In genomic region chr7:1188720-1189294, GRCh38 we compare ENCODE assay signal across 24 cellular contexts. TPM values are rescaled to one million over a fixed set of nuclear protein-coding genes. Genes with fewer than 3 reads are reported as not detected.
DNase-seq lines count a peak whose midpoint lies in the region; ATAC-seq and TF ChIP-seq lines count a peak whose summit lies in the region.
"Had no signal": no experiment of that assay in that cellular context is flagged by ENCODE, and none has a peak within 500 bp of the region (broad histone marks: within the 10 kb centered on the region; RNA-seq: fewer than 3 reads in every experiment).

No MANE protein-coding gene starts in this region.

- CTCF ChIA-PET in activated CD8-positive, alpha-beta T cell treated with anti-CD3 and anti-CD28 coated beads, Interleukin-2, amount 10 ng/mL, durations not matched to agents 7 days and 5 days (lab: Charles Lee) = interaction anchor here (0.7 to 2.8 kb wide), 3 partner anchors 12 to 244 kb away, joined by 3 to 16 read pairs (median 3); no protein-coding TSS in a partner anchor
- CTCF ChIA-PET in activated CD8-positive, alpha-beta T cell treated with anti-CD3 and anti-CD28 coated beads for 36 hours (lab: Charles Lee) = interaction anchor here (1.1 to 6.3 kb wide), 2 partner anchors 13 to 123 kb away, joined by 3 to 29 read pairs; no protein-coding TSS in a partner anchor
- CTCF ChIA-PET in Caco-2 (lab: Charles Lee) = interaction anchor here (0.5 kb wide), 1 partner anchor 74 kb away, joined by 5 read pairs; no protein-coding TSS in a partner anchor

- peaks cover 3% of the 10 kb centered on the region for H3K9me3 Mint-ChIP-seq in activated CD8-positive, alpha-beta T cell treated with anti-CD3 and anti-CD28 coated beads, Interleukin-2, amount 10 ng/mL, durations not matched to agents 7 days and 5 days (ENCODE audit: insufficient read depth)
- no peaks in the 10 kb centered on the region for H3K9me3 Mint-ChIP-seq in activated CD8-positive, alpha-beta T cell treated with anti-CD3 and anti-CD28 coated beads for 36 hours
- H3K9me3 Mint-ChIP-seq in CD4-positive, CD25-positive, alpha-beta regulatory T cell = no peaks in the 10 kb centered on the region
- H3K9me3 Mint-ChIP-seq in activated T-helper 17 cell treated with anti-CD3 and anti-CD28 coated beads, Interleukin-2, amount 50 U/mL, for 72 hours = peaks cover 4% of the 10 kb centered on the region
- H3K9me3 Mint-ChIP-seq in stimulated activated effector memory CD8-positive, alpha-beta T cell treated with anti-CD3 and anti-CD28 coated beads, Interleukin-12 subunit alpha, Interleukin-12 subunit beta, amount 100 ng/mL, for 72 hours = peaks cover 4% of the 10 kb centered on the region
- H3K9me3 Mint-ChIP-seq in Caco-2 (ENCODE audit: unreplicated experiment) (peaks cover 25% of the 10 kb centered on the region), osteocyte (ENCODE audit: unreplicated experiment) (no peaks in the 10 kb centered on the region)
- H3K9me3 Mint-ChIP-seq: CD8-positive, alpha-beta memory T cell had no signal

- H3K36me3 Mint-ChIP-seq in activated CD8-positive, alpha-beta T cell treated with anti-CD3 and anti-CD28 coated beads, Interleukin-2, amount 10 ng/mL, durations not matched to agents 7 days and 5 days (ENCODE audit: low read depth) = peaks cover 10% of the 10 kb centered on the region
- no peaks in the 10 kb centered on the region for H3K36me3 Mint-ChIP-seq in activated CD8-positive, alpha-beta T cell treated with anti-CD3 and anti-CD28 coated beads for 36 hours (ENCODE audit: low read depth)
- no peaks in the 10 kb centered on the region for H3K36me3 Mint-ChIP-seq in CD4-positive, CD25-positive, alpha-beta regulatory T cell
- no peaks in the 10 kb centered on the region for H3K36me3 Mint-ChIP-seq in activated T-helper 17 cell treated with anti-CD3 and anti-CD28 coated beads, Interleukin-2, amount 50 U/mL, for 72 hours (ENCODE audit: low read depth)
- peaks cover 7% of the 10 kb centered on the region for H3K36me3 Mint-ChIP-seq in stimulated activated effector memory CD8-positive, alpha-beta T cell treated with anti-CD3 and anti-CD28 coated beads, Interleukin-12 subunit alpha, Interleukin-12 subunit beta, amount 100 ng/mL, for 72 hours
- peaks cover 6% of the 10 kb centered on the region for H3K36me3 Mint-ChIP-seq in Caco-2 (ENCODE audit: insufficient read depth, unreplicated experiment)
- no peaks in the 10 kb centered on the region for H3K36me3 Mint-ChIP-seq in osteocyte (ENCODE audit: unreplicated experiment)

- no peak overlapping the region for H3K4me3 ChIP-seq in CD4-positive, CD25-positive, alpha-beta regulatory T cell (ENCODE audit: low read depth, low read length)
- no peak overlapping the region for H3K4me3 ChIP-seq in Caco-2 (ENCODE audit: low read depth, low read length)

- H3K4me1 ChIP-seq in CD4-positive, CD25-positive, alpha-beta regulatory T cell (ENCODE audit: control insufficient read depth, insufficient read depth, low read length, poor library complexity, severe bottlenecking) = peaks cover 13% of the 10 kb centered on the region
- H3K4me1 ChIP-seq in Caco-2 = no peaks in the 10 kb centered on the region

- peaks cover 32% of the 10 kb centered on the region for H3K4me1 Mint-ChIP-seq in activated CD8-positive, alpha-beta T cell treated with anti-CD3 and anti-CD28 coated beads, Interleukin-2, amount 10 ng/mL, durations not matched to agents 7 days and 5 days (ENCODE audit: low read depth)
- peaks cover 10% of the 10 kb centered on the region for H3K4me1 Mint-ChIP-seq in activated CD8-positive, alpha-beta T cell treated with anti-CD3 and anti-CD28 coated beads for 36 hours (ENCODE audit: low read depth)
- H3K4me1 Mint-ChIP-seq in CD4-positive, CD25-positive, alpha-beta regulatory T cell = peaks cover 0 to 25% (median 9%) of the 10 kb centered on the region in 4 donors
- peaks cover 12% of the 10 kb centered on the region for H3K4me1 Mint-ChIP-seq in activated T-helper 17 cell treated with anti-CD3 and anti-CD28 coated beads, Interleukin-2, amount 50 U/mL, for 72 hours
- H3K4me1 Mint-ChIP-seq in stimulated activated effector memory CD8-positive, alpha-beta T cell treated with anti-CD3 and anti-CD28 coated beads, Interleukin-12 subunit alpha, Interleukin-12 subunit beta, amount 100 ng/mL, for 72 hours = peaks cover 10% of the 10 kb centered on the region
- no peaks in the 10 kb centered on the region for H3K4me1 Mint-ChIP-seq in Caco-2 (ENCODE audit: low read depth, unreplicated experiment)
- no peaks in the 10 kb centered on the region for H3K4me1 Mint-ChIP-seq in osteocyte (ENCODE audit: unreplicated experiment)

- H3K36me3 ChIP-seq in CD4-positive, CD25-positive, alpha-beta regulatory T cell (ENCODE audit: control insufficient read depth, insufficient read depth, low read length) = no peaks in the 10 kb centered on the region
- no peaks in the 10 kb centered on the region for H3K36me3 ChIP-seq in Caco-2 (ENCODE audit: control insufficient read depth, insufficient read depth, low read length)

- H3K27ac Mint-ChIP-seq in activated CD8-positive, alpha-beta T cell treated with anti-CD3 and anti-CD28 coated beads, Interleukin-2, amount 10 ng/mL, durations not matched to agents 7 days and 5 days = peak overlapping the region; percentile 45
- H3K27ac Mint-ChIP-seq in activated CD8-positive, alpha-beta T cell treated with anti-CD3 and anti-CD28 coated beads for 36 hours = no peak overlapping the region
- peak overlapping the region in 2 of 3 donors; percentile 82 to 86 for H3K27ac Mint-ChIP-seq in CD4-positive, CD25-positive, alpha-beta regulatory T cell
- peak overlapping the region; percentile 19 for H3K27ac Mint-ChIP-seq in activated T-helper 17 cell treated with anti-CD3 and anti-CD28 coated beads, Interleukin-2, amount 50 U/mL, for 72 hours
- H3K27ac Mint-ChIP-seq in stimulated activated effector memory CD8-positive, alpha-beta T cell treated with anti-CD3 and anti-CD28 coated beads, Interleukin-12 subunit alpha, Interleukin-12 subunit beta, amount 100 ng/mL, for 72 hours = peak overlapping the region; percentile 63
- H3K27ac Mint-ChIP-seq in Caco-2 (ENCODE audit: unreplicated experiment) = no peak overlapping the region
- H3K27ac Mint-ChIP-seq in osteocyte (ENCODE audit: unreplicated experiment) = no peak overlapping the region
- H3K27ac Mint-ChIP-seq: CD8-positive, alpha-beta memory T cell had no signal

- ATAC-seq in activated CD8-positive, alpha-beta T cell treated with anti-CD3 and anti-CD28 coated beads, Interleukin-2, amount 10 ng/mL, durations not matched to agents 7 days and 5 days = no peak
- no peak for ATAC-seq in activated CD8-positive, alpha-beta T cell treated with anti-CD3 and anti-CD28 coated beads for 36 hours
- ATAC-seq in CD4-positive, CD25-positive, alpha-beta regulatory T cell (ENCODE audit: low read depth in 2 of 2) = no peak
- no peak for ATAC-seq in activated T-helper 17 cell treated with anti-CD3 and anti-CD28 coated beads, Interleukin-2, amount 50 U/mL, for 72 hours (replicated peaks)
- ATAC-seq in stimulated activated effector memory CD8-positive, alpha-beta T cell treated with anti-CD3 and anti-CD28 coated beads, Interleukin-12 subunit alpha, Interleukin-12 subunit beta, amount 100 ng/mL, for 72 hours = no peak

- no peak for DNase-seq in activated CD8-positive, alpha-beta T cell treated with anti-CD3 and anti-CD28 coated beads, Interleukin-2, amount 10 ng/mL, durations not matched to agents 7 days and 5 days
- DNase-seq in activated CD8-positive, alpha-beta T cell treated with anti-CD3 and anti-CD28 coated beads for 36 hours = no peak
- DNase-seq in CD4-positive, CD25-positive, alpha-beta regulatory T cell = no peak
- no peak for DNase-seq in stimulated activated effector memory CD8-positive, alpha-beta T cell treated with anti-CD3 and anti-CD28 coated beads, Interleukin-12 subunit alpha, Interleukin-12 subunit beta, amount 100 ng/mL, for 72 hours (ENCODE audit: low spot score in 2 of 2)
- DNase-seq in cerebellum (ENCODE audit: low spot score) (no peak), Caco-2 (no peak), osteocyte (ENCODE audit: extremely low spot score, unreplicated experiment) (no peak)
- DNase-seq: AML-193; C1 segment of cervical spinal cord; CD8-positive, alpha-beta memory T cell; DMS53; Karpas-422; NCI-H1092; NCI-H1417 treated with DMSO at 0.1 percent for 48 hours; NCI-H187; NCI-H2081 treated with DMSO at 0.1 percent for 48 hours; NCI-H2171; NCI-H226; NCI-H510A; NCI-H69; RPMI8226; SHP77 had no signal

- no peaks in the 10 kb centered on the region for H3K9me3 ChIP-seq in CD4-positive, CD25-positive, alpha-beta regulatory T cell (ENCODE audit: control insufficient read depth in 2 of 2, low read length in 2 of 2)
- H3K9me3 ChIP-seq in Caco-2 = no peaks in the 10 kb centered on the region; the same call in 1 of the 2 replicates

- no peak overlapping the region for H3K4me3 Mint-ChIP-seq in activated CD8-positive, alpha-beta T cell treated with anti-CD3 and anti-CD28 coated beads, Interleukin-2, amount 10 ng/mL, durations not matched to agents 7 days and 5 days
- no peak overlapping the region for H3K4me3 Mint-ChIP-seq in activated CD8-positive, alpha-beta T cell treated with anti-CD3 and anti-CD28 coated beads for 36 hours
- H3K4me3 Mint-ChIP-seq in CD4-positive, CD25-positive, alpha-beta regulatory T cell = no peak overlapping the region
- H3K4me3 Mint-ChIP-seq in activated T-helper 17 cell treated with anti-CD3 and anti-CD28 coated beads, Interleukin-2, amount 50 U/mL, for 72 hours = no peak overlapping the region
- no peak overlapping the region for H3K4me3 Mint-ChIP-seq in stimulated activated effector memory CD8-positive, alpha-beta T cell treated with anti-CD3 and anti-CD28 coated beads, Interleukin-12 subunit alpha, Interleukin-12 subunit beta, amount 100 ng/mL, for 72 hours
- H3K4me3 Mint-ChIP-seq in Caco-2 (ENCODE audit: unreplicated experiment) = no peak overlapping the region
- H3K4me3 Mint-ChIP-seq in osteocyte (ENCODE audit: unreplicated experiment) = no peak overlapping the region
- H3K4me3 Mint-ChIP-seq: CD8-positive, alpha-beta memory T cell had no signal

- H3K27ac ChIP-seq in CD4-positive, CD25-positive, alpha-beta regulatory T cell (ENCODE audit: insufficient read depth, low read length, poor library complexity, severe bottlenecking) = no peak overlapping the region
- H3K27ac ChIP-seq: HL-60 had no signal

- H3K27me3 ChIP-seq in CD4-positive, CD25-positive, alpha-beta regulatory T cell (ENCODE audit: control insufficient read depth, insufficient read depth, low read length) = no peaks in the 10 kb centered on the region
- no peaks in the 10 kb centered on the region; the same call in 1 of the 2 replicates for H3K27me3 ChIP-seq in Caco-2 (replicated peaks; ENCODE audit: control insufficient read depth, insufficient read depth, low read length)

- no peak for TF ChIP-seq CTCF in activated CD8-positive, alpha-beta T cell treated with anti-CD3 and anti-CD28 coated beads for 36 hours (IDR thresholded peaks at IDR 0.05)
- no peak for TF ChIP-seq CTCF in Caco-2 (IDR thresholded peaks at IDR 0.05; ENCODE audit: insufficient read depth in 1 of 2, low read depth in 1 of 2, low read length in 1 of 2, severe bottlenecking in 1 of 2, unreplicated experiment in 1 of 2)
- TF ChIP-seq CTCF in osteocyte (IDR thresholded peaks at IDR 0.05) = no peak

- POLR2A ChIA-PET in activated CD8-positive, alpha-beta T cell treated with anti-CD3 and anti-CD28 coated beads, Interleukin-2, amount 10 ng/mL, durations not matched to agents 7 days and 5 days (lab: Charles Lee) = no interaction called here
- POLR2A ChIA-PET in activated CD8-positive, alpha-beta T cell treated with anti-CD3 and anti-CD28 coated beads for 36 hours (lab: Charles Lee) = no interaction called here
- POLR2A ChIA-PET in Caco-2 (lab: Charles Lee) = no interaction called here

- BruUV-seq in Caco-2 (replicated peaks; lab: Mats Ljungman, UMichigan) = no TSS peak

- peaks cover 13% of the 10 kb centered on the region for H3K27me3 Mint-ChIP-seq in activated CD8-positive, alpha-beta T cell treated with anti-CD3 and anti-CD28 coated beads, Interleukin-2, amount 10 ng/mL, durations not matched to agents 7 days and 5 days (ENCODE audit: low read depth)
- H3K27me3 Mint-ChIP-seq in activated CD8-positive, alpha-beta T cell treated with anti-CD3 and anti-CD28 coated beads for 36 hours = peaks cover 18% of the 10 kb centered on the region
- H3K27me3 Mint-ChIP-seq in CD4-positive, CD25-positive, alpha-beta regulatory T cell = peaks cover 21% of the 10 kb centered on the region
- H3K27me3 Mint-ChIP-seq in activated T-helper 17 cell treated with anti-CD3 and anti-CD28 coated beads, Interleukin-2, amount 50 U/mL, for 72 hours = peaks cover 30% of the 10 kb centered on the region
- peaks cover 24% of the 10 kb centered on the region for H3K27me3 Mint-ChIP-seq in Caco-2 (ENCODE audit: insufficient read depth, unreplicated experiment)
- H3K27me3 Mint-ChIP-seq in osteocyte (ENCODE audit: unreplicated experiment) = peaks cover 46% of the 10 kb centered on the region

- intact Hi-C loops in activated CD8-positive, alpha-beta T cell treated with anti-CD3 and anti-CD28 coated beads for 36 hours (cut with micrococcal nuclease) = no loop called here
- intact Hi-C loops in Caco-2 (cut with micrococcal nuclease; ENCODE audit: unreplicated experiment) = no loop called here

RNA-seq across cellular contexts. Expression of gene ZFAND2A, which starts 28.8 kb away (rescaled TPM):
- 10 to 100 TPM; 25.6 to 26.0 TPM for total RNA-seq in activated CD8-positive, alpha-beta T cell treated with anti-CD3 and anti-CD28 coated beads, Interleukin-2, amount 10 ng/mL, durations not matched to agents 7 days and 5 days
- 10 to 100 TPM; 22.1 to 23.5 TPM for total RNA-seq in activated CD8-positive, alpha-beta T cell treated with anti-CD3 and anti-CD28 coated beads for 36 hours
- total RNA-seq in CD4-positive, CD25-positive, alpha-beta regulatory T cell = 95.9 TPM
- polyA plus RNA-seq in CD4-positive, CD25-positive, alpha-beta regulatory T cell = 10 to 100 TPM; 37.2 to 63.2 (median 57.4) TPM
- 10 to 100 TPM; 27.1 to 27.7 TPM for total RNA-seq in activated T-helper 17 cell treated with anti-CD3 and anti-CD28 coated beads, Interleukin-2, amount 50 U/mL, for 72 hours
- total RNA-seq in cerebellum (13.7 TPM), Caco-2 (2022) (32.1 and 33.6 TPM in 2 replicates), osteocyte (17.1 and 18.3 TPM in 2 replicates)

RNA-seq across cellular contexts. Expression of gene UNCX, which starts 43.9 kb away (rescaled TPM):
- total RNA-seq in activated CD8-positive, alpha-beta T cell treated with anti-CD3 and anti-CD28 coated beads, Interleukin-2, amount 10 ng/mL, durations not matched to agents 7 days and 5 days = not detected
- not detected for total RNA-seq in activated CD8-positive, alpha-beta T cell treated with anti-CD3 and anti-CD28 coated beads for 36 hours
- total RNA-seq in CD4-positive, CD25-positive, alpha-beta regulatory T cell = not detected
- not detected for polyA plus RNA-seq in CD4-positive, CD25-positive, alpha-beta regulatory T cell
- total RNA-seq in activated T-helper 17 cell treated with anti-CD3 and anti-CD28 coated beads, Interleukin-2, amount 50 U/mL, for 72 hours = not detected
- 15.5 TPM for total RNA-seq in cerebellum
- total RNA-seq in Caco-2 (2022) = not detected in 2 replicates
- total RNA-seq in osteocyte = not detected in 2 replicates
- total RNA-seq: CD8-positive, alpha-beta memory T cell had no signal
- polyA plus RNA-seq: CD8-positive, alpha-beta memory T cell had no signal

Comparison
In these comparisons a context has a peak if more than half of its experiments do, and no peak if none do; other contexts are left out.
1. H3K27ac Mint-ChIP-seq: peak in activated CD8-positive, alpha-beta T cell treated with anti-CD3 and anti-CD28 coated beads, Interleukin-2, amount 10 ng/mL, durations not matched to agents 7 days and 5 days (single experiment), CD4-positive, CD25-positive, alpha-beta regulatory T cell (2 of 3), activated T-helper 17 cell treated with anti-CD3 and anti-CD28 coated beads, Interleukin-2, amount 50 U/mL, for 72 hours (single experiment) and stimulated activated effector memory CD8-positive, alpha-beta T cell treated with anti-CD3 and anti-CD28 coated beads, Interleukin-12 subunit alpha, Interleukin-12 subunit beta, amount 100 ng/mL, for 72 hours (single experiment); none in activated CD8-positive, alpha-beta T cell treated with anti-CD3 and anti-CD28 coated beads for 36 hours (single experiment), Caco-2 (single experiment) and osteocyte (single experiment).
2. RNA of gene UNCX, which starts 43.9 kb away (total RNA-seq): 15.5 TPM in cerebellum (single experiment); not detected in Caco-2, not detected in activated CD8-positive, alpha-beta T cell treated with anti-CD3 and anti-CD28 coated beads, Interleukin-2, amount 10 ng/mL, durations not matched to agents 7 days and 5 days, not detected in activated CD8-positive, alpha-beta T cell treated with anti-CD3 and anti-CD28 coated beads for 36 hours, not detected in CD4-positive, CD25-positive, alpha-beta regulatory T cell (single experiment), not detected in activated T-helper 17 cell treated with anti-CD3 and anti-CD28 coated beads, Interleukin-2, amount 50 U/mL, for 72 hours and not detected in osteocyte; every median in the first group is over 10 times any median in the second.